In genomic region chr3:38019658-38020341, GRCh38 we compare ENCODE assay signal across 29 cellular contexts. TPM values are rescaled to one million over a fixed set of nuclear protein-coding genes. Genes with fewer than 3 reads are reported as not detected.
DNase-seq lines count a peak whose midpoint lies in the region; ATAC-seq, FAIRE-seq and TF ChIP-seq lines count a peak whose summit lies in the region.
"Had no signal": no experiment of that assay in that cellular context is flagged by ENCODE, and none has a peak within 500 bp of the region (broad histone marks: within the 10 kb centered on the region; RNA-seq: fewer than 3 reads in every experiment).

No MANE protein-coding gene starts in this region.

- peak overlapping the region; percentile 87 for H3K27ac Mint-ChIP-seq in activated T-helper 17 cell treated with anti-CD3 and anti-CD28 coated beads, Interleukin-2, amount 50 U/mL, for 72 hours
- H3K27ac Mint-ChIP-seq: activated naive CD4-positive, alpha-beta T cell treated with anti-CD3 and anti-CD28 coated beads, Interleukin-2, amount 10 ng/mL, durations not matched to agents 7 days and 5 days; T-helper 1 cell treated with Interleukin-12 subunit alpha and Interleukin-12 subunit beta and Interleukin-4 antibody, amounts not matched to agents 30 μg/mL and 1 μg/mL, for 36 hours had no signal

- H3K4me3 ChIP-seq in mucosa of descending colon (no peak overlapping the region), transverse colon (no peak overlapping the region)
- H3K4me3 ChIP-seq: hepatocyte, SK-N-MC, skin epidermis, tibial nerve had no signal

- peaks cover 19% of the 10 kb centered on the region for H3K4me1 Mint-ChIP-seq in activated T-helper 17 cell treated with anti-CD3 and anti-CD28 coated beads, Interleukin-2, amount 50 U/mL, for 72 hours

- 71 to 80% methylated on average over 3 to 10 of the region's 10 CpGs for WGBS in transverse colon (ENCODE audit: low coverage in 1 of 2), 2 donors

- TF ChIP-seq CTCF in mucosa of descending colon (IDR thresholded peaks at IDR 0.05): no peak
- TF ChIP-seq CTCF in transverse colon (IDR thresholded peaks at IDR 0.05): no peak

- H3K36me3 Mint-ChIP-seq in activated T-helper 17 cell treated with anti-CD3 and anti-CD28 coated beads, Interleukin-2, amount 50 U/mL, for 72 hours (ENCODE audit: low read depth): peaks cover 44% of the 10 kb centered on the region

- H3K4me1 ChIP-seq in mucosa of descending colon (ENCODE audit: low read depth) (peaks cover 32% of the 10 kb centered on the region), transverse colon (peaks cover 0 to 32% (median 13%) of the 10 kb centered on the region in 4 donors)

- intact Hi-C loops in mucosa of descending colon (cut with DNase I, micrococcal nuclease) (no loop called here), transverse colon (cut with DNase I; ENCODE audit: low total_unique reads) (no loop called here)

- TF ChIP-seq EP300 in transverse colon (IDR thresholded peaks at IDR 0.05; ENCODE audit: low read depth): no peak

- peaks cover 4% of the 10 kb centered on the region for H3K9me3 Mint-ChIP-seq in activated T-helper 17 cell treated with anti-CD3 and anti-CD28 coated beads, Interleukin-2, amount 50 U/mL, for 72 hours
- H3K9me3 Mint-ChIP-seq: activated naive CD4-positive, alpha-beta T cell treated with anti-CD3 and anti-CD28 coated beads, Interleukin-2, amount 10 ng/mL, durations not matched to agents 7 days and 5 days; T-helper 1 cell treated with Interleukin-12 subunit alpha and Interleukin-12 subunit beta and Interleukin-4 antibody, amounts not matched to agents 30 μg/mL and 1 μg/mL, for 36 hours had no signal

- in situ Hi-C loops in transverse colon (cut with MboI; ENCODE audit: low pct_ligation_motif_present in 1 of 4, low pct_unique_long_range_greater_than_20kb in 1 of 4, low sequenced_read_pairs in 3 of 4): no loop called here

- no peak overlapping the region for H3K27ac ChIP-seq in transverse colon
- H3K27ac ChIP-seq: hepatocyte, KMS-11, RWPE1, SK-N-MC, skin epidermis, tibial nerve had no signal

- no peaks in the 10 kb centered on the region for H3K27me3 ChIP-seq in transverse colon
- H3K27me3 ChIP-seq: hepatocyte, tibial nerve had no signal

- DNase-seq in activated effector memory CD4-positive, alpha-beta T cell treated with anti-CD3 and anti-CD28 coated beads, Interleukin-2, amount 50 U/mL, for 16 hours: peak; percentile 57
- no peak for DNase-seq in activated effector memory CD4-positive, alpha-beta T cell treated with Interleukin-2 at 50 U/mL for 16 hours
- DNase-seq in mucosa of descending colon (peak; percentile 9 to 59 (median 53)), transverse colon (peak; percentile 27), cerebellum (ENCODE audit: low spot score) (no peak), HTR-8/SVneo (ENCODE audit: insufficient read length, low spot score) (no peak)
- DNase-seq: activated naive CD4-positive, alpha-beta T cell treated with anti-CD3 and anti-CD28 coated beads, Interleukin-2, amount 10 ng/mL, durations not matched to agents 7 days and 5 days; activated T-cell treated with anti-CD3 and anti-CD28 coated beads, Interleukin-2, amount 50 U/mL, for 48 hours; amygdala; cortex of kidney; DND-41; HCEC 1CT; MM.1S; NCI-H1417; NCI-H2081 treated with DMSO at 0.1 percent for 48 hours; NCI-H446; NCI-H82 had no signal

- ATAC-seq in activated T-helper 17 cell treated with anti-CD3 and anti-CD28 coated beads, Interleukin-2, amount 50 U/mL, for 72 hours (replicated peaks): no peak
- ATAC-seq in mucosa of descending colon: no peak
- ATAC-seq: left colon had no signal

- H3K9me3 ChIP-seq in mucosa of descending colon: no peaks in the 10 kb centered on the region
- no peaks in the 10 kb centered on the region for H3K9me3 ChIP-seq in transverse colon

- no peaks in the 10 kb centered on the region for H3K27me3 Mint-ChIP-seq in activated T-helper 17 cell treated with anti-CD3 and anti-CD28 coated beads, Interleukin-2, amount 50 U/mL, for 72 hours
- H3K27me3 Mint-ChIP-seq: activated naive CD4-positive, alpha-beta T cell treated with anti-CD3 and anti-CD28 coated beads, Interleukin-2, amount 10 ng/mL, durations not matched to agents 7 days and 5 days had no signal

- no peak for TF ChIP-seq POLR2A in transverse colon (IDR thresholded peaks at IDR 0.05)

- FAIRE-seq in HTR-8/SVneo (lab: Jason Lieb, UNC): no peak
- FAIRE-seq: bronchial epithelial cell, frontal cortex had no signal

- H3K4me3 Mint-ChIP-seq in activated T-helper 17 cell treated with anti-CD3 and anti-CD28 coated beads, Interleukin-2, amount 50 U/mL, for 72 hours: no peak overlapping the region
- H3K4me3 Mint-ChIP-seq: activated naive CD4-positive, alpha-beta T cell treated with anti-CD3 and anti-CD28 coated beads, Interleukin-2, amount 10 ng/mL, durations not matched to agents 7 days and 5 days; T-helper 1 cell treated with Interleukin-12 subunit alpha and Interleukin-12 subunit beta and Interleukin-4 antibody, amounts not matched to agents 30 μg/mL and 1 μg/mL, for 36 hours had no signal

- no peaks in the 10 kb centered on the region for H3K36me3 ChIP-seq in mucosa of descending colon (ENCODE audit: low read depth)
- H3K36me3 ChIP-seq in transverse colon: peaks cover 0 to 27% (median 4%) of the 10 kb centered on the region in 4 donors

RNA-seq across cellular contexts. Expression of gene PLCD1, which starts 9.6 kb away (rescaled TPM):
- 10 to 100 TPM; 17.7 to 24.4 TPM for total RNA-seq in activated T-helper 17 cell treated with anti-CD3 and anti-CD28 coated beads, Interleukin-2, amount 50 U/mL, for 72 hours
- total RNA-seq in mucosa of descending colon (100 to 1,000 TPM in 1 of 3 donors, 10 to 100 TPM in 2; 38.2 to 113 (median 66.5) TPM), transverse colon (100 to 1,000 TPM in 2 of 4 donors, 10 to 100 TPM in 2; 21.1 to 126 (median 91.4) TPM), cerebellum (8.4 TPM)

RNA-seq across cellular contexts. Expression of gene DLEC1, which starts 19.2 kb away (rescaled TPM):
- 1 to 10 TPM; 1.2 to 2.0 TPM for total RNA-seq in activated T-helper 17 cell treated with anti-CD3 and anti-CD28 coated beads, Interleukin-2, amount 50 U/mL, for 72 hours
- total RNA-seq in mucosa of descending colon: 1 to 10 TPM in 2 of 3 donors, under 1 TPM in 1; 0.73 to 1.7 (median 1.5) TPM
- 1 to 10 TPM in 2 of 4 donors, under 1 TPM in 2; 0.20 to 4.1 (median 1.4) TPM for total RNA-seq in transverse colon
- 1.8 TPM for total RNA-seq in cerebellum
- total RNA-seq: pulmonary artery endothelial cell had no signal

RNA-seq across cellular contexts. Expression of gene VILL, which starts 29.2 kb away (rescaled TPM):
- 10 to 100 TPM; 12.7 to 13.4 TPM for total RNA-seq in activated T-helper 17 cell treated with anti-CD3 and anti-CD28 coated beads, Interleukin-2, amount 50 U/mL, for 72 hours
- total RNA-seq in mucosa of descending colon: 100 to 1,000 TPM in 2 of 3 donors, 10 to 100 TPM in 1; 69.7 to 197 (median 150) TPM
- total RNA-seq in transverse colon: 100 to 1,000 TPM; 112 to 214 (median 172) TPM
- total RNA-seq in cerebellum: 8.6 TPM

Comparison
In these comparisons a context has a peak if more than half of its experiments do, and no peak if none do; other contexts are left out.
1. DNase-seq: peak in activated effector memory CD4-positive, alpha-beta T cell treated with anti-CD3 and anti-CD28 coated beads, Interleukin-2, amount 50 U/mL, for 16 hours (single experiment), mucosa of descending colon (3 of 3) and transverse colon (single experiment); none in activated effector memory CD4-positive, alpha-beta T cell treated with Interleukin-2 at 50 U/mL for 16 hours (single experiment), cerebellum (single experiment) and HTR-8/SVneo (single experiment).